Comparison of ENCODE assay signal across 8 cellular contexts in the genomic region with DNA sequence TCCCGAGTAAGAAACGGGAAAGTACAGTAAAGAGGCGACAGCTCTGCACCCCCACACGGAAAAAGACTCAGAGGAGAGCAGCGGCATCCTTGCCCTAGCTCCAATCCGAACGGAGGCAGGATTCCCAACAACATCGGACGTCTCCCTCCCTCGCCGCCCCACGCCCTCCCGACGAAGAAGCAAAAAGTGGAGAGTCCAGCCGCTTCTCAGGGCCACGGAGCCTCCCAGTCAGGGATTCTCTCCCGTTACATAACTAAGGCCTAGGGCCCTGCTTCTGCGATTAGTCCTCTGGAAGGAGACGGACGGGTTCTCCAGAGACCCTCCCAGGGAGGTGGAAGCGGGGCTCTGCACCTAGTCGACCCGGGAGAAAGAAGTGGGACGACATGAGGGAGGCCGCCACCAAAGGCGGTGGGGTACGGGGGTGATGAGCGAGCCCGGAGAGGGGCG. TPM values are rescaled to one million over a fixed set of nuclear protein-coding genes. Genes with fewer than 3 reads are reported as not detected.
A peak's percentile ranks its signal among the peaks of the same experiment; 100 is the strongest.
DNase-seq lines count a peak whose midpoint lies in the region; ATAC-seq and TF ChIP-seq lines count a peak whose summit lies in the region.

No MANE protein-coding gene starts in this region.

- TF ChIP-seq CTCF in colonic mucosa (IDR thresholded peaks at IDR 0.05) = no peak

- H3K4me1 Mint-ChIP-seq in stimulated activated effector memory CD8-positive, alpha-beta T cell treated with anti-CD3 and anti-CD28 coated beads, Interleukin-12 subunit alpha, Interleukin-12 subunit beta, amount 100 ng/mL, for 72 hours = peaks cover 9% of the 10 kb centered on the region

- H3K36me3 Mint-ChIP-seq in stimulated activated effector memory CD8-positive, alpha-beta T cell treated with anti-CD3 and anti-CD28 coated beads, Interleukin-12 subunit alpha, Interleukin-12 subunit beta, amount 100 ng/mL, for 72 hours = peaks cover 12% of the 10 kb centered on the region

- H3K4me3 Mint-ChIP-seq in stimulated activated effector memory CD8-positive, alpha-beta T cell treated with anti-CD3 and anti-CD28 coated beads, Interleukin-12 subunit alpha, Interleukin-12 subunit beta, amount 100 ng/mL, for 72 hours = peak overlapping the region; percentile 97

- peaks cover 9% of the 10 kb centered on the region for H3K4me1 ChIP-seq in SJCRH30
- no peaks in the 10 kb centered on the region for H3K4me1 ChIP-seq in colonic mucosa

- ATAC-seq in GM19351 (IDR thresholded peaks at IDR 0.05; ENCODE audit: unreplicated experiment) = peak; percentile 42
- ATAC-seq in HG03342 (IDR thresholded peaks at IDR 0.05; ENCODE audit: unreplicated experiment) = peak; percentile 43
- ATAC-seq in stimulated activated effector memory CD8-positive, alpha-beta T cell treated with anti-CD3 and anti-CD28 coated beads, Interleukin-12 subunit alpha, Interleukin-12 subunit beta, amount 100 ng/mL, for 72 hours = peak; percentile 62

- intact Hi-C loops in colonic mucosa (cut with DNase I) = no loop called here

- DNase-seq in DMS114 treated with DMSO at 0.1 percent for 48 hours (lab: John Stamatoyannopoulos, UW; ENCODE audit: unreplicated experiment) = peak; percentile 53
- DNase-seq in SJCRH30 = peak; percentile 45 to 62
- peak; percentile 49 for DNase-seq in colonic mucosa
- peak; percentile 83 for DNase-seq in left kidney (ENCODE audit: low read depth, low spot score)
- DNase-seq in stimulated activated effector memory CD8-positive, alpha-beta T cell treated with anti-CD3 and anti-CD28 coated beads, Interleukin-12 subunit alpha, Interleukin-12 subunit beta, amount 100 ng/mL, for 72 hours (ENCODE audit: low spot score in 2 of 2) = peak in 1 of 2 donors; percentile 14
- no peak for DNase-seq in middle frontal gyrus (ENCODE audit: extremely low spot score, low spot score)

- H3K36me3 ChIP-seq in SJCRH30 = peaks cover 7% of the 10 kb centered on the region
- no peaks in the 10 kb centered on the region for H3K36me3 ChIP-seq in colonic mucosa

- H3K9me3 Mint-ChIP-seq in stimulated activated effector memory CD8-positive, alpha-beta T cell treated with anti-CD3 and anti-CD28 coated beads, Interleukin-12 subunit alpha, Interleukin-12 subunit beta, amount 100 ng/mL, for 72 hours = no peaks in the 10 kb centered on the region

- no peaks in the 10 kb centered on the region for H3K27me3 ChIP-seq in SJCRH30
- no peaks in the 10 kb centered on the region for H3K27me3 ChIP-seq in colonic mucosa

- H3K9ac ChIP-seq in colonic mucosa (ENCODE audit: low read depth in 2 of 2, low read length in 2 of 2) = peak overlapping the region; percentile 83 to 92

- peak overlapping the region; percentile 46; the same call in 1 of the 2 replicates for H3K27ac ChIP-seq in SJCRH30
- H3K27ac ChIP-seq in colonic mucosa = peak overlapping the region; percentile 79

- H3K9me3 ChIP-seq in SJCRH30 (replicated peaks) (no peaks in the 10 kb centered on the region), colonic mucosa (no peaks in the 10 kb centered on the region)

- H3K4me3 ChIP-seq in SJCRH30 (peak overlapping the region; percentile 76), colonic mucosa (peak overlapping the region; percentile 99)

- peak overlapping the region; percentile 98 for H3K27ac Mint-ChIP-seq in stimulated activated effector memory CD8-positive, alpha-beta T cell treated with anti-CD3 and anti-CD28 coated beads, Interleukin-12 subunit alpha, Interleukin-12 subunit beta, amount 100 ng/mL, for 72 hours

RNA-seq across cellular contexts. Expression of gene SUMO1, which starts 0.6 kb away (rescaled TPM):
- total RNA-seq in SJCRH30 (2014; rRNA removed; shearing (Covaris generic)) = 176 and 198 TPM in 2 replicates
- 10 to 100 TPM; 88.0 to 99.9 TPM for total RNA-seq in colonic mucosa

RNA-seq across cellular contexts. Expression of gene NOP58, which starts 27.8 kb away (rescaled TPM):
- 134 and 160 TPM in 2 replicates for total RNA-seq in SJCRH30 (2014; rRNA removed; shearing (Covaris generic))
- 10 to 100 TPM; 34.3 to 62.7 TPM for total RNA-seq in colonic mucosa
